7 cellular contexts compared by ENCODE assay signal in the genomic region with DNA sequence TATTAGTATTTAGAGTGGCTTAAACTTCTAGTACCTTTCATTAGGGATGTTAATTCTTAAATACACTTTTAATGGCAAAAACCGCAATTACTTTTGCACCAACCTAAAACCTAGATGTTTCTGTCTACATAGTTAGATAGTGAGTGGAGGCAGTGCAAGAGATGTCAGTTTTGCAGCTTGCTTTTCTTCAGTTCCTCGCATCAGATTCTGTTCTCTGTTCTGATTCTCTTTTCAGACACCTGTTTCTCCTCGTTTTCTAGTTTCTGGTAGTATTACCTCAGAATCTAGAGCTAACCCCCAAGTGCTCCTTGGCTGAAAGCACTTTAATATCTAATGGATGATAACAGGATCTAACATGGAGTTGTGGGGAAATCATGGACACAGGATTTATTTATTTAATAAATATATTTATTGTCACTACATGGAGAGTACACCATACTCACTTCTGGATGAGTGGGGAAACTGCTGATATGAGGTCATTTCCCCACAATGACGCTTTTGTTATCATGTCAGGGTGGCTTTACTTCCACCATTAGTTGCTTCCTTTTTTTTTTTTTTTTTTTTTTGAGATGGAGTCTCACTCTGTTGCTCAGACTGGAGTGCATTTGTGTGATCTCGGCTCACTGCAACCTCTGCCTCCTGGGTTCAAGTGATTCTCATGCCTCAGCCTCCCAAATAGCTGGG.
ATAC-seq and TF ChIP-seq lines count a peak whose summit lies in the region.
"Not testable (repeated sequence)": the region's sequence is repeated elsewhere in the genome, so short reads cannot be mapped to it uniquely, and the experiment has no call there.

No MANE protein-coding gene starts in this region.

- H3K9ac ChIP-seq in KMS-11: not testable (repeated sequence)

- ATAC-seq in GM18873 (IDR thresholded peaks at IDR 0.05; ENCODE audit: low FRiP score, unreplicated experiment) (peak; percentile 43), GM19438 (IDR thresholded peaks at IDR 0.05; ENCODE audit: low read depth, unreplicated experiment) (peak; percentile 63), GM21528 (IDR thresholded peaks at IDR 0.05; ENCODE audit: low FRiP score, unreplicated experiment) (peak; percentile 64), HG02642 (IDR thresholded peaks at IDR 0.05; ENCODE audit: poor library complexity, unreplicated experiment) (peak; percentile 57), HG03066 (IDR thresholded peaks at IDR 0.05; ENCODE audit: low read depth, unreplicated experiment) (peak; percentile 48), HG03354 (IDR thresholded peaks at IDR 0.05; ENCODE audit: poor library complexity, severe bottlenecking, unreplicated experiment) (peak; percentile 63)

- not testable (repeated sequence) for H3K4me3 ChIP-seq in KMS-11 (IDR thresholded peaks at IDR 0.05; ENCODE audit: insufficient read depth, low read depth, low read length)

- H3K4me1 ChIP-seq in KMS-11 (ENCODE audit: low read depth, poor library complexity, severe bottlenecking): peaks cover 32% of the 10 kb centered on the region

- peak overlapping the region; percentile 71 for H3K4me2 ChIP-seq in KMS-11

- H3K27me3 ChIP-seq in KMS-11 (ENCODE audit: insufficient read depth, low read depth): not testable (repeated sequence)

- H4K20me1 ChIP-seq in KMS-11 (ENCODE audit: insufficient read depth): not testable (repeated sequence)

- not testable (repeated sequence) for H3K36me3 ChIP-seq in KMS-11 (ENCODE audit: insufficient read depth)

- peak overlapping the region; percentile 68 for H3K27ac ChIP-seq in KMS-11

- not testable (repeated sequence) for H2AFZ ChIP-seq in KMS-11 (ENCODE audit: low read depth)

- H3K79me2 ChIP-seq in KMS-11 (ENCODE audit: insufficient read depth, low read depth): not testable (repeated sequence)

- not testable (repeated sequence) for TF ChIP-seq CTCF in KMS-11 (conservative IDR thresholded peaks at IDR 0.05; ENCODE audit: low read depth, low read length)
